Comparison of ENCODE assay signal across 22 cellular contexts in genomic region chr11:58591659-58592058, GRCh38.
"Had no signal": no experiment of that assay in that cellular context is flagged by ENCODE, and none has a peak within 500 bp of the region (broad histone marks: within the 10 kb centered on the region; RNA-seq: fewer than 3 reads in every experiment).

No MANE protein-coding gene starts in this region.

- H3K4me1 ChIP-seq: breast epithelium, foreskin keratinocyte had no signal

- FAIRE-seq: astrocyte, colon, kidney, TTC549 had no signal

- H3K27ac ChIP-seq: breast epithelium, foreskin keratinocyte, spleen, tibial nerve had no signal

- H3K27ac Mint-ChIP-seq: activated CD8-positive, alpha-beta memory T cell treated with anti-CD3 and anti-CD28 coated beads, Interleukin-2, amount 10 ng/mL, durations not matched to agents 7 days and 5 days; activated naive CD4-positive, alpha-beta T cell treated with anti-CD3 and anti-CD28 coated beads, Interleukin-2, amount 10 ng/mL, durations not matched to agents 7 days and 5 days; mesothelial cell of epicardium had no signal

- DNase-seq: activated CD4-positive, alpha-beta T cell treated with anti-CD3 and anti-CD28 coated beads for 1 hour; activated CD8-positive, alpha-beta memory T cell treated with anti-CD3 and anti-CD28 coated beads, Interleukin-2, amount 10 ng/mL, durations not matched to agents 7 days and 5 days; activated effector memory CD4-positive, alpha-beta T cell treated with anti-CD3 and anti-CD28 coated beads, Interleukin-2, amount 50 U/mL, for 16 hours; activated naive CD4-positive, alpha-beta T cell treated with anti-CD3 and anti-CD28 coated beads, Interleukin-2, amount 10 ng/mL, durations not matched to agents 7 days and 5 days; effector memory CD4-positive, alpha-beta T cell; foreskin keratinocyte; kidney; natural killer cell; retina; SK-N-SH; spleen; stimulated activated CD4-positive, alpha-beta T cell treated with anti-CD3 and anti-CD28 coated beads, Interleukin-4, amount 100 ng/mL, for 1 hour; stimulated activated naive CD4-positive, alpha-beta T cell; substantia nigra had no signal

- H3K4me3 Mint-ChIP-seq: activated CD8-positive, alpha-beta memory T cell treated with anti-CD3 and anti-CD28 coated beads, Interleukin-2, amount 10 ng/mL, durations not matched to agents 7 days and 5 days; activated naive CD4-positive, alpha-beta T cell treated with anti-CD3 and anti-CD28 coated beads, Interleukin-2, amount 10 ng/mL, durations not matched to agents 7 days and 5 days; central memory CD8-positive, alpha-beta T cell; mesothelial cell of epicardium; natural killer cell had no signal

- H3K36me3 Mint-ChIP-seq: natural killer cell had no signal

- H3K9me3 Mint-ChIP-seq: activated naive CD4-positive, alpha-beta T cell treated with anti-CD3 and anti-CD28 coated beads, Interleukin-2, amount 10 ng/mL, durations not matched to agents 7 days and 5 days; central memory CD8-positive, alpha-beta T cell; mesothelial cell of epicardium; natural killer cell had no signal

- H3K9me3 ChIP-seq: breast epithelium, SK-N-SH, spleen, tibial nerve had no signal

- H3K9ac ChIP-seq: SK-N-SH had no signal

- H3K36me3 ChIP-seq: breast epithelium had no signal

- H3K4me3 ChIP-seq: breast epithelium, lung, spleen, tibial nerve had no signal

- H3K27me3 Mint-ChIP-seq: activated CD8-positive, alpha-beta memory T cell treated with anti-CD3 and anti-CD28 coated beads, Interleukin-2, amount 10 ng/mL, durations not matched to agents 7 days and 5 days; activated naive CD4-positive, alpha-beta T cell treated with anti-CD3 and anti-CD28 coated beads, Interleukin-2, amount 10 ng/mL, durations not matched to agents 7 days and 5 days; central memory CD8-positive, alpha-beta T cell had no signal

- H3K27me3 ChIP-seq: breast epithelium, foreskin keratinocyte, spleen, tibial nerve had no signal

- H3K4me2 ChIP-seq: SK-N-SH had no signal

- ATAC-seq: activated CD8-positive, alpha-beta memory T cell treated with anti-CD3 and anti-CD28 coated beads, Interleukin-2, amount 10 ng/mL, durations not matched to agents 7 days and 5 days; foreskin keratinocyte; natural killer cell had no signal
